10 cellular contexts compared by ENCODE assay signal in the genomic region with DNA sequence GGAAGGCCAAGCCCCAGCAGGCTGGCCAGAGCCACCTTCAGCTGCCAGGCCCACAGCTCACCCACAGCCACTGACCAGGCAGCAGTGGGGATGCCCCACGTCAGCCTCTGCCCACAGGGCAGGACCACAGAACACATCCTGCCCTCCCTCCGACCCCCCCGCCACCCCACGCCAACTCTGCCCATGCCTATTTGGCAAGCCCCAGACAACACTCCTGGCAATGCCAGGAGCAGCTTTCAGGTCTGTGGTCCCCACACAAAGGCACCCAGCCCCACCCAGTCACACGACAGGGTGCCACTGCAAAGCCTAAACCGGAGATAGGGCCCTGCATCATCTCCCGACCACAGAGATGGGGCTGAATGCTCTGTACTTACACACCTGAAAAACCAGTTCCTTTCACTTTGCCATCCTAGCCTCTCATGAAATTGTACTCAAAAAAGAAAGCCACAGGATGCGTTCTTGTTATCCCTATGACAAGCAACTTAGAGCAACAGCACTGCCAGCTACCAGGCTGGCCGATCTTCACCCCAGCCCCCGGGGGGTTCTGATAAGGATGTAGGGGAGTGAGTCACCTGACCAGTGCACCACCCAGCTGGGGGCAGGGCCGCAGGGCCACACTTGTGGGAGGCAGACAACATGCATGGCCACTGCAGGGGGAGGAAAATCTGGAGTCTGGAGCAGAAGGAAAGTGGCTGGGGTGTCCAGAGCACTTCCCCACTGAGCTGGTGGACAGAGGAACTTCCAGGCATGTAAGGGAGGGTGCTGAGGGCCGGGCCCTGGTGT. TPM values are rescaled to one million over a fixed set of nuclear protein-coding genes. Genes with fewer than 3 reads are reported as not detected.
DNase-seq lines count a peak whose midpoint lies in the region; ATAC-seq lines count a peak whose summit lies in the region.
"Had no signal": no experiment of that assay in that cellular context is flagged by ENCODE, and none has a peak within 500 bp of the region (broad histone marks: within the 10 kb centered on the region; RNA-seq: fewer than 3 reads in every experiment).

No MANE protein-coding gene starts in this region.

- no peaks in the 10 kb centered on the region for H3K27me3 Mint-ChIP-seq in activated CD4-positive, alpha-beta memory T cell treated with anti-CD3 and anti-CD28 coated beads, Interleukin-2, amount 10 ng/mL, durations not matched to agents 7 days and 5 days

- H3K4me3 Mint-ChIP-seq in activated CD4-positive, alpha-beta memory T cell treated with anti-CD3 and anti-CD28 coated beads, Interleukin-2, amount 10 ng/mL, durations not matched to agents 7 days and 5 days: no peak overlapping the region

- CTCF ChIA-PET in activated CD4-positive, alpha-beta memory T cell treated with anti-CD3 and anti-CD28 coated beads, Interleukin-2, amount 10 ng/mL, durations not matched to agents 7 days and 5 days (lab: Charles Lee): interaction anchor here (1.3 to 1.9 kb wide), 2 partner anchors 35 to 255 kb away, joined by 3 to 8 read pairs; no protein-coding TSS in a partner anchor

- no peak for ATAC-seq in HG03442 (IDR thresholded peaks at IDR 0.05; ENCODE audit: unreplicated experiment)
- no peak for ATAC-seq in GM21825 (IDR thresholded peaks at IDR 0.05; ENCODE audit: unreplicated experiment)

- peak overlapping the region; percentile 80 for H3K27ac Mint-ChIP-seq in activated CD4-positive, alpha-beta memory T cell treated with anti-CD3 and anti-CD28 coated beads, Interleukin-2, amount 10 ng/mL, durations not matched to agents 7 days and 5 days

- H3K36me3 Mint-ChIP-seq in activated CD4-positive, alpha-beta memory T cell treated with anti-CD3 and anti-CD28 coated beads, Interleukin-2, amount 10 ng/mL, durations not matched to agents 7 days and 5 days (ENCODE audit: low read depth): peaks cover 8% of the 10 kb centered on the region

- H3K4me1 Mint-ChIP-seq in activated CD4-positive, alpha-beta memory T cell treated with anti-CD3 and anti-CD28 coated beads, Interleukin-2, amount 10 ng/mL, durations not matched to agents 7 days and 5 days: peaks cover 25% of the 10 kb centered on the region

- DNase-seq in DMS153 (lab: John Stamatoyannopoulos, UW) (peak; percentile 21), iris pigment epithelial cell (ENCODE audit: low read depth) (peak; percentile 38), NCI-H524 treated with DMSO at 0.1 percent for 48 hours (lab: John Stamatoyannopoulos, UW) (no peak), SW 1271 (lab: John Stamatoyannopoulos, UW) (no peak)
- peak; percentile 62 for DNase-seq in Jurkat, Clone E6-1 (ENCODE audit: low read depth, low spot score)
- DNase-seq in activated CD4-positive, alpha-beta memory T cell treated with anti-CD3 and anti-CD28 coated beads, Interleukin-2, amount 10 ng/mL, durations not matched to agents 7 days and 5 days: peak; percentile 65
- DNase-seq: MV-4-11 had no signal

- POLR2A ChIA-PET in activated CD4-positive, alpha-beta memory T cell treated with anti-CD3 and anti-CD28 coated beads, Interleukin-2, amount 10 ng/mL, durations not matched to agents 7 days and 5 days (lab: Charles Lee): interaction anchor here (0.9 kb wide), 1 partner anchor 35 kb away, joined by 4 read pairs; no protein-coding TSS in a partner anchor

- H3K9me3 Mint-ChIP-seq in activated CD4-positive, alpha-beta memory T cell treated with anti-CD3 and anti-CD28 coated beads, Interleukin-2, amount 10 ng/mL, durations not matched to agents 7 days and 5 days: no peaks in the 10 kb centered on the region

- H3K4me3 ChIP-seq in Jurkat, Clone E6-1 (ENCODE audit: low read length): no peak overlapping the region

RNA-seq across cellular contexts. Expression of a gene that starts 36.2 kb away (rescaled TPM):
- 124 TPM for polyA plus RNA-seq in Jurkat, Clone E6-1 (2012; ENCODE audit: insufficient read depth, insufficient read length)
- total RNA-seq in activated CD4-positive, alpha-beta memory T cell treated with anti-CD3 and anti-CD28 coated beads, Interleukin-2, amount 10 ng/mL, durations not matched to agents 7 days and 5 days: 10 to 100 TPM; 70.7 to 74.0 TPM

RNA-seq across cellular contexts. Expression of a gene that starts 52.4 kb away (rescaled TPM):
- 149 TPM for polyA plus RNA-seq in Jurkat, Clone E6-1 (2012; ENCODE audit: insufficient read depth, insufficient read length)
- 10 to 100 TPM; 86.5 to 89.0 TPM for total RNA-seq in activated CD4-positive, alpha-beta memory T cell treated with anti-CD3 and anti-CD28 coated beads, Interleukin-2, amount 10 ng/mL, durations not matched to agents 7 days and 5 days

RNA-seq across cellular contexts. Expression of a gene that starts 54.0 kb away (rescaled TPM):
- polyA plus RNA-seq in Jurkat, Clone E6-1 (2012; ENCODE audit: insufficient read depth, insufficient read length): not detected
- total RNA-seq in activated CD4-positive, alpha-beta memory T cell treated with anti-CD3 and anti-CD28 coated beads, Interleukin-2, amount 10 ng/mL, durations not matched to agents 7 days and 5 days: not detected
- total RNA-seq: renal cortical epithelial cell had no signal

Comparison
In these comparisons a context has a peak if more than half of its experiments do, and no peak if none do; other contexts are left out.
1. DNase-seq: peak in DMS153 (single experiment), Jurkat, Clone E6-1 (single experiment), activated CD4-positive, alpha-beta memory T cell treated with anti-CD3 and anti-CD28 coated beads, Interleukin-2, amount 10 ng/mL, durations not matched to agents 7 days and 5 days (single experiment) and iris pigment epithelial cell (single experiment); none in NCI-H524 treated with DMSO at 0.1 percent for 48 hours (single experiment) and SW 1271 (0 of 2).